8 cellular contexts compared by ENCODE assay signal in genomic region chr1:6519935-6520621, GRCh38. TPM values are rescaled to one million over a fixed set of nuclear protein-coding genes. Genes with fewer than 3 reads are reported as not detected.
DNase-seq lines count a peak whose midpoint lies in the region; ATAC-seq and TF ChIP-seq lines count a peak whose summit lies in the region.

No MANE protein-coding gene starts in this region.

- peak overlapping the region; percentile 25 for H3K4me2 ChIP-seq in mammary epithelial cell (ENCODE audit: insufficient read depth, low read depth, low read length)

- no peaks in the 10 kb centered on the region for H3K27me3 ChIP-seq in mammary epithelial cell (ENCODE audit: insufficient read depth, low read length)
- H3K27me3 ChIP-seq in lower lobe of right lung (ENCODE audit: low read depth) = no peaks in the 10 kb centered on the region

- in situ Hi-C loops in mammary epithelial cell (cut with MboI; ENCODE audit: low sequenced_read_pairs in 2 of 2) = no loop called here

- no peaks in the 10 kb centered on the region for H3K36me3 ChIP-seq in mammary epithelial cell (ENCODE audit: insufficient read depth, low read length)
- H3K36me3 ChIP-seq in lower lobe of right lung = peaks cover 8% of the 10 kb centered on the region

- WGBS in mammary epithelial cell (ENCODE audit: low coverage, missing lambda C conversion rate) = 3% methylated on average over 9 of the region's 13 CpGs

- no peaks in the 10 kb centered on the region for H3K4me1 Mint-ChIP-seq in activated naive CD8-positive, alpha-beta T cell treated with anti-CD3 and anti-CD28 coated beads, Interleukin-2, amount 50 U/mL, for 24 hours

- no peak overlapping the region for H3K9ac ChIP-seq in mammary epithelial cell (ENCODE audit: insufficient read depth, low read length)

- H3K4me1 ChIP-seq in mammary epithelial cell (ENCODE audit: insufficient read depth, low read length) = peaks cover 36% of the 10 kb centered on the region
- peaks cover 7% of the 10 kb centered on the region for H3K4me1 ChIP-seq in lower lobe of right lung

- peaks cover 10% of the 10 kb centered on the region for H3K36me3 Mint-ChIP-seq in activated naive CD8-positive, alpha-beta T cell treated with anti-CD3 and anti-CD28 coated beads, Interleukin-2, amount 50 U/mL, for 24 hours (ENCODE audit: low read depth)

- CTCF ChIA-PET in mammary epithelial cell (lab: Charles Lee; ENCODE audit: low non-redundant PET) = no interaction called here

- peak overlapping the region; percentile 31 for H3K27ac ChIP-seq in mammary epithelial cell (ENCODE audit: insufficient read depth, low read depth, low read length)
- no peak overlapping the region for H3K27ac ChIP-seq in lower lobe of right lung

- H3K79me2 ChIP-seq in mammary epithelial cell (ENCODE audit: insufficient read depth, low read length) = no peaks in the 10 kb centered on the region

- no peaks in the 10 kb centered on the region for H3K9me3 Mint-ChIP-seq in activated naive CD8-positive, alpha-beta T cell treated with anti-CD3 and anti-CD28 coated beads, Interleukin-2, amount 50 U/mL, for 24 hours

- H3K27ac Mint-ChIP-seq in activated naive CD8-positive, alpha-beta T cell treated with anti-CD3 and anti-CD28 coated beads, Interleukin-2, amount 50 U/mL, for 24 hours = no peak overlapping the region

- no peaks in the 10 kb centered on the region for H3K27me3 Mint-ChIP-seq in activated naive CD8-positive, alpha-beta T cell treated with anti-CD3 and anti-CD28 coated beads, Interleukin-2, amount 50 U/mL, for 24 hours

- intact Hi-C loops in mammary epithelial cell (cut with micrococcal nuclease) = loop anchor here (5.0 kb wide), 1 partner anchor 73 kb away; no protein-coding TSS in a partner anchor
- intact Hi-C loops in lower lobe of right lung (cut with DNase I) = no loop called here

- no peak overlapping the region for H3K4me3 Mint-ChIP-seq in activated naive CD8-positive, alpha-beta T cell treated with anti-CD3 and anti-CD28 coated beads, Interleukin-2, amount 50 U/mL, for 24 hours

- BruUV-seq in mammary epithelial cell (replicated peaks; lab: Mats Ljungman, UMichigan) = no TSS peak

- dilution Hi-C loops in mammary epithelial cell (cut with HindIII; ENCODE audit: low sequenced_read_pairs) = no loop called here

- no peak overlapping the region for H3K4me3 ChIP-seq in mammary epithelial cell (replicated peaks in 1 of 3; ENCODE audit: insufficient read depth in 1 of 3, low read depth in 2 of 3, low read length in 3 of 3)
- H3K4me3 ChIP-seq in lower lobe of right lung = no peak overlapping the region

- DNase-seq in AG09319 (ENCODE audit: extremely low read depth, low read depth) = peak; percentile 59
- DNase-seq in NCI-H1105 (lab: John Stamatoyannopoulos, UW) = peak; percentile 73
- peak; percentile 83 for DNase-seq in mammary epithelial cell
- no peak for DNase-seq in lower lobe of right lung
- no peak for DNase-seq in activated naive CD8-positive, alpha-beta T cell treated with anti-CD3 and anti-CD28 coated beads, Interleukin-2, amount 50 U/mL, for 24 hours

- no peak overlapping the region for H2AFZ ChIP-seq in mammary epithelial cell (ENCODE audit: low read depth, low read length)

- TF ChIP-seq CTCF in AG09319 (IDR thresholded peaks at IDR 0.05; ENCODE audit: low read depth, low read length) = no peak
- no peak for TF ChIP-seq CTCF in mammary epithelial cell (conservative IDR thresholded peaks at IDR 0.05 in 1 of 2, IDR thresholded peaks at IDR 0.05 in 1 of 2; ENCODE audit: extremely low read depth in 1 of 2, insufficient read depth in 1 of 2, low read depth in 1 of 2, low read length in 2 of 2)
- no peak for TF ChIP-seq CTCF in lower lobe of right lung (IDR thresholded peaks at IDR 0.05)

- H4K20me1 ChIP-seq in mammary epithelial cell (ENCODE audit: insufficient read depth, low read length) = no peaks in the 10 kb centered on the region

- ATAC-seq in lower lobe of right lung = peak; percentile 12 to 45
- ATAC-seq in HG03095 (IDR thresholded peaks at IDR 0.05; ENCODE audit: unreplicated experiment) = no peak
- no peak for ATAC-seq in GM21529 (IDR thresholded peaks at IDR 0.05; ENCODE audit: unreplicated experiment)
- ATAC-seq in activated naive CD8-positive, alpha-beta T cell treated with anti-CD3 and anti-CD28 coated beads, Interleukin-2, amount 50 U/mL, for 24 hours = no peak
- ATAC-seq in HG03469 (IDR thresholded peaks at IDR 0.05; ENCODE audit: unreplicated experiment) = no peak

- H3K9me3 ChIP-seq in mammary epithelial cell (replicated peaks; ENCODE audit: insufficient read depth, low read length) (no peaks in the 10 kb centered on the region), lower lobe of right lung (no peaks in the 10 kb centered on the region)

RNA-seq across cellular contexts. Expression of gene PLEKHG5, which starts 28.6 kb away (rescaled TPM):
- total RNA-seq in mammary epithelial cell = 10 to 100 TPM; 19.0 to 88.8 TPM
- polyA plus RNA-seq in mammary epithelial cell = 25.3 TPM
- 20.3 TPM for polyA minus RNA-seq in mammary epithelial cell
- total RNA-seq in lower lobe of right lung = 9.5 TPM

RNA-seq across cellular contexts. Expression of gene NOL9, which starts 34.2 kb away (rescaled TPM):
- total RNA-seq in mammary epithelial cell = 10 to 100 TPM; 25.5 to 36.4 TPM
- polyA plus RNA-seq in mammary epithelial cell = 16.0 TPM
- polyA minus RNA-seq in mammary epithelial cell = 39.8 TPM
- total RNA-seq in lower lobe of right lung = 19.4 TPM

RNA-seq across cellular contexts. Expression of gene TAS1R1, which starts 35.0 kb away (rescaled TPM):
- total RNA-seq in mammary epithelial cell (under 1 TPM in 1 of 2 donors, not detected in 1; 0.09 TPM), lower lobe of right lung (0.27 TPM)
- polyA plus RNA-seq in mammary epithelial cell = 0.05 TPM
- polyA minus RNA-seq in mammary epithelial cell = not detected

RNA-seq across cellular contexts. Expression of gene TNFRSF25, which starts 54.1 kb away (rescaled TPM):
- total RNA-seq in mammary epithelial cell (10 to 100 TPM in 1 of 2 donors, 1 to 10 TPM in 1; 6.7 to 60.9 TPM), lower lobe of right lung (8.2 TPM)
- polyA plus RNA-seq in mammary epithelial cell = 21.0 TPM
- 5.8 TPM for polyA minus RNA-seq in mammary epithelial cell

RNA-seq across cellular contexts. Expression of gene ZBTB48, which starts 59.7 kb away (rescaled TPM):
- 10 to 100 TPM; 15.3 to 29.5 TPM for total RNA-seq in mammary epithelial cell
- 14.5 TPM for polyA plus RNA-seq in mammary epithelial cell
- polyA minus RNA-seq in mammary epithelial cell = 0.47 TPM
- 36.5 TPM for total RNA-seq in lower lobe of right lung

Comparison
In these comparisons a context has a peak if more than half of its experiments do, and no peak if none do; other contexts are left out.
1. DNase-seq: peak in AG09319 (single experiment), NCI-H1105 (single experiment) and mammary epithelial cell (single experiment); none in lower lobe of right lung (single experiment) and activated naive CD8-positive, alpha-beta T cell treated with anti-CD3 and anti-CD28 coated beads, Interleukin-2, amount 50 U/mL, for 24 hours (single experiment).
2. ATAC-seq: peak in lower lobe of right lung (2 of 2); none in HG03095 (single experiment), GM21529 (single experiment), activated naive CD8-positive, alpha-beta T cell treated with anti-CD3 and anti-CD28 coated beads, Interleukin-2, amount 50 U/mL, for 24 hours (single experiment) and HG03469 (single experiment).